ENCODE assay signal across 8 cellular contexts in genomic region chr16:81940781-81941560, GRCh38.
A peak's percentile ranks its signal among the peaks of the same experiment; 100 is the strongest.
DNase-seq lines count a peak whose midpoint lies in the region; ATAC-seq and TF ChIP-seq lines count a peak whose summit lies in the region.

No MANE protein-coding gene starts in this region.

- H3K27ac ChIP-seq in ascending aorta: no peak overlapping the region

- H3K4me1 ChIP-seq in ascending aorta: no peaks in the 10 kb centered on the region

- no peak for TF ChIP-seq POLR2A in NB4 (IDR thresholded peaks at IDR 0.05; ENCODE audit: extremely low read depth, insufficient read length)

- no peak for ATAC-seq in GM18517 (IDR thresholded peaks at IDR 0.05; ENCODE audit: unreplicated experiment)

- no peaks in the 10 kb centered on the region for H3K36me3 ChIP-seq in ascending aorta

- no peaks in the 10 kb centered on the region for H3K9me3 ChIP-seq in ascending aorta

- intact Hi-C loops in ascending aorta (cut with DNase I): no loop called here

- no peaks in the 10 kb centered on the region for H3K27me3 ChIP-seq in ascending aorta

- H3K4me3 ChIP-seq in NB4 (ENCODE audit: low read depth, low read length) (no peak overlapping the region), ascending aorta (no peak overlapping the region)

- peak; percentile 0 to 36 for DNase-seq in NOMO-1 (lab: John Stamatoyannopoulos, UW; ENCODE audit: unreplicated experiment in 2 of 2)
- DNase-seq in NOMO-1 treated with dmso at 0.1 percent for 144 hours (lab: John Stamatoyannopoulos, UW; ENCODE audit: unreplicated experiment): no peak
- DNase-seq in NB4 (ENCODE audit: low read depth): peak; percentile 58
- DNase-seq in ascending aorta (ENCODE audit: low spot score in 2 of 2): no peak
- peak; percentile 71 for DNase-seq in kidney glomerular epithelial cell (lab: John Stamatoyannopoulos, UW)
- DNase-seq in nucleus accumbens (lab: John Stamatoyannopoulos, UW): no peak
- no peak for DNase-seq in effector CD4-positive, alpha-beta T cell

- TF ChIP-seq CTCF in NB4 (IDR thresholded peaks at IDR 0.05; ENCODE audit: low read depth, low read length): peak; percentile 21
- peak in 2 of 3 experiments; percentile 10 to 24 for TF ChIP-seq CTCF in ascending aorta (IDR thresholded peaks at IDR 0.05)

Comparison
In these comparisons a context has a peak if more than half of its experiments do, and no peak if none do; other contexts are left out.
1. DNase-seq: peak in NOMO-1 (2 of 2), NB4 (single experiment) and kidney glomerular epithelial cell (single experiment); none in NOMO-1 treated with dmso at 0.1 percent for 144 hours (single experiment), ascending aorta (0 of 2), nucleus accumbens (0 of 56) and effector CD4-positive, alpha-beta T cell (single experiment).